ENCODE assay signal across 40 cellular contexts in the genomic region with DNA sequence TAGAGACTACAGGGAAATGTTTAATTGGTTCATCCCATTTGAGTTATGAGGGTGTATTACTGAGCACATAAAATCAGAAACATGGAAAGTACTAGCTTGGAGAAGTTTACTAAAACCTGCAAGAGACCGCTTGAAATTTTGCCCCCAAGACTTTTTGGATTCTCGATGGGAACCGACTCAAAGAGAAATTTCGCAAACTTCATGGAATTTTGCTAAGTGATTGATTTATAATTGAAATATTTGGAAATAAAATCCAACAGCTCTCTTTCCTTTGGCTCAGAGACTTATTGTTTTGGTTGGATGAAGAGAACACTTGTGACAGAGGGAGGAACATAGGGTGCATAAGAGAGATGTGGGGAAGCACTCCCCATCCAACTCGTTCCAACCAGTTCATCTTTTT.
"Had no signal": no experiment of that assay in that cellular context is flagged by ENCODE, and none has a peak within 500 bp of the region (broad histone marks: within the 10 kb centered on the region; RNA-seq: fewer than 3 reads in every experiment).

No MANE protein-coding gene starts in this region.

- H3K9me3 ChIP-seq: body of pancreas, Peyer's patch had no signal

- H3K4me1 Mint-ChIP-seq: activated CD4-positive, alpha-beta T cell treated with anti-CD3 and anti-CD28 coated beads, Interleukin-2, amount 10 ng/mL, durations not matched to agents 24 days and 14 days; activated naive CD4-positive, alpha-beta T cell treated with anti-CD3 and anti-CD28 coated beads, Interleukin-2, amount 50 U/mL, for 24 hours; activated T-helper 17 cell treated with anti-CD3 and anti-CD28 coated beads, Interleukin-2, amount 50 U/mL, for 72 hours had no signal

- DNase-seq: activated CD4-positive, alpha-beta T cell treated with anti-CD3 and anti-CD28 coated beads, Interleukin-2, amount 10 ng/mL, durations not matched to agents 24 days and 14 days; activated CD4-positive, alpha-beta T cell treated with anti-CD3 and anti-CD28 coated beads, Interleukin-2, amount 50 U/mL, for 4 hours; activated CD8-positive, alpha-beta T cell treated with anti-CD3 and anti-CD28 coated beads for 36 hours; activated gamma-delta T cell; activated naive CD4-positive, alpha-beta T cell treated with Interleukin-2 at 50 U/mL for 16 hours; activated naive CD8-positive, alpha-beta T cell treated with anti-CD3 and anti-CD28 coated beads, Interleukin-2, amount 10 ng/mL, durations not matched to agents 7 days and 5 days; activated T-cell treated with anti-CD3 and anti-CD28 coated beads, Interleukin-2, amount 50 U/mL, for 1 hour; activated T-cell treated with anti-CD3 and anti-CD28 coated beads, Interleukin-2, amount 50 U/mL, for 72 hours; amygdala; body of pancreas; caudate nucleus; KG1; MM.1S; MV-4-11; NCI-H1092 treated with DMSO at 0.1 percent for 48 hours; NCI-H1417; NCI-H146; NCI-H187; NCI-H2029 treated with DMSO at 0.1 percent for 48 hours; NCI-H2107; NCI-H2171; NCI-H510A; NCI-H526; NCI-H748 treated with DMSO at 0.1 percent for 48 hours; NK-92 treated with Interleukin-12 subunit alpha and Interleukin-12 subunit beta, amount 100 ng/mL, for 24 hours; PC-3; Peyer's patch; RPMI8226; SHP77 treated with DMSO at 0.1 percent for 48 hours; SW 1271; T-helper 1 cell; T-helper 2 cell; T-helper 9 cell; WERI-Rb-1 had no signal

- ATAC-seq: activated CD8-positive, alpha-beta T cell treated with anti-CD3 and anti-CD28 coated beads for 36 hours; activated T-cell treated with anti-CD3 and anti-CD28 coated beads, Interleukin-2, amount 50 U/mL, for 72 hours; activated T-helper 17 cell treated with anti-CD3 and anti-CD28 coated beads, Interleukin-2, amount 50 U/mL, for 72 hours; body of pancreas; PC-3; SK-N-SH treated with all-trans-retinoic acid at 6 μM for 48 hours had no signal

- H3K27ac ChIP-seq: body of pancreas, SJSA1, WERI-Rb-1 had no signal

- H3K4me1 ChIP-seq: body of pancreas, Peyer's patch had no signal

- H3K4me3 ChIP-seq: body of pancreas, Peyer's patch, SJSA1 had no signal

- H3K36me3 Mint-ChIP-seq: activated naive CD8-positive, alpha-beta T cell treated with anti-CD3 and anti-CD28 coated beads, Interleukin-2, amount 10 ng/mL, durations not matched to agents 7 days and 5 days had no signal

- H3K27me3 ChIP-seq: body of pancreas, Peyer's patch had no signal

- H3K4me3 Mint-ChIP-seq: activated CD4-positive, alpha-beta T cell treated with anti-CD3 and anti-CD28 coated beads, Interleukin-2, amount 10 ng/mL, durations not matched to agents 24 days and 14 days; activated CD8-positive, alpha-beta T cell treated with anti-CD3 and anti-CD28 coated beads for 36 hours; activated naive CD4-positive, alpha-beta T cell treated with anti-CD3 and anti-CD28 coated beads, Interleukin-2, amount 50 U/mL, for 24 hours; activated naive CD8-positive, alpha-beta T cell treated with anti-CD3 and anti-CD28 coated beads, Interleukin-2, amount 10 ng/mL, durations not matched to agents 7 days and 5 days; activated T-cell treated with anti-CD3 and anti-CD28 coated beads, Interleukin-2, amount 50 U/mL, for 72 hours; activated T-helper 17 cell treated with anti-CD3 and anti-CD28 coated beads, Interleukin-2, amount 50 U/mL, for 72 hours had no signal

- FAIRE-seq: astrocyte, bronchial epithelial cell had no signal

- H3K27me3 Mint-ChIP-seq: activated CD4-positive, alpha-beta T cell treated with anti-CD3 and anti-CD28 coated beads, Interleukin-2, amount 10 ng/mL, durations not matched to agents 24 days and 14 days; activated CD8-positive, alpha-beta T cell treated with anti-CD3 and anti-CD28 coated beads for 36 hours; activated naive CD4-positive, alpha-beta T cell treated with anti-CD3 and anti-CD28 coated beads, Interleukin-2, amount 50 U/mL, for 24 hours; activated naive CD8-positive, alpha-beta T cell treated with anti-CD3 and anti-CD28 coated beads, Interleukin-2, amount 10 ng/mL, durations not matched to agents 7 days and 5 days; activated T-helper 17 cell treated with anti-CD3 and anti-CD28 coated beads, Interleukin-2, amount 50 U/mL, for 72 hours had no signal

- H3K9me3 Mint-ChIP-seq: activated CD4-positive, alpha-beta T cell treated with anti-CD3 and anti-CD28 coated beads, Interleukin-2, amount 10 ng/mL, durations not matched to agents 24 days and 14 days; activated CD8-positive, alpha-beta T cell treated with anti-CD3 and anti-CD28 coated beads for 36 hours; activated naive CD4-positive, alpha-beta T cell treated with anti-CD3 and anti-CD28 coated beads, Interleukin-2, amount 50 U/mL, for 24 hours; activated naive CD8-positive, alpha-beta T cell treated with anti-CD3 and anti-CD28 coated beads, Interleukin-2, amount 10 ng/mL, durations not matched to agents 7 days and 5 days; activated T-cell treated with anti-CD3 and anti-CD28 coated beads, Interleukin-2, amount 50 U/mL, for 72 hours; activated T-helper 17 cell treated with anti-CD3 and anti-CD28 coated beads, Interleukin-2, amount 50 U/mL, for 72 hours had no signal

- H3K27ac Mint-ChIP-seq: activated CD4-positive, alpha-beta T cell treated with anti-CD3 and anti-CD28 coated beads, Interleukin-2, amount 10 ng/mL, durations not matched to agents 24 days and 14 days; activated CD8-positive, alpha-beta T cell treated with anti-CD3 and anti-CD28 coated beads for 36 hours; activated naive CD4-positive, alpha-beta T cell treated with anti-CD3 and anti-CD28 coated beads, Interleukin-2, amount 50 U/mL, for 24 hours; activated naive CD8-positive, alpha-beta T cell treated with anti-CD3 and anti-CD28 coated beads, Interleukin-2, amount 10 ng/mL, durations not matched to agents 7 days and 5 days; activated T-cell treated with anti-CD3 and anti-CD28 coated beads, Interleukin-2, amount 50 U/mL, for 72 hours; activated T-helper 17 cell treated with anti-CD3 and anti-CD28 coated beads, Interleukin-2, amount 50 U/mL, for 72 hours had no signal

- H3K36me3 ChIP-seq: Peyer's patch, SJSA1, WERI-Rb-1 had no signal
